27 cellular contexts compared by ENCODE assay signal in the genomic region with DNA sequence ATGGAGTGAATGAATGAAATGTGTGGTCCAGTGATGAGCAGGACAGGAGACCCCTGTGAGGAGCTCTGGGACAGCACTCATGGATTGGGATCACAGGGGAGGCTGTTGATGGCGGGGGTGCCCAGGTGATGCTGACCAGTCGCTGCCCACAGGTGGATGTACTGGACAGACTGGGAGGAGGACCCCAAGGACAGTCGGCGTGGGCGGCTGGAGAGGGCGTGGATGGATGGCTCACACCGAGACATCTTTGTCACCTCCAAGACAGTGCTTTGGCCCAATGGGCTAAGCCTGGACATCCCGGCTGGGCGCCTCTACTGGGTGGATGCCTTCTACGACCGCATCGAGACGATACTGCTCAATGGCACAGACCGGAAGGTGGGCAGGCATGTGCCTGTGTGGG. TPM values are rescaled to one million over a fixed set of nuclear protein-coding genes. Genes with fewer than 3 reads are reported as not detected.
"Had no signal": no experiment of that assay in that cellular context is flagged by ENCODE, and none has a peak within 500 bp of the region (broad histone marks: within the 10 kb centered on the region; RNA-seq: fewer than 3 reads in every experiment).

No MANE protein-coding gene starts in this region.

- H3K27ac Mint-ChIP-seq: endodermal cell, memory B cell, type B pancreatic cell had no signal

- ATAC-seq: left cardiac atrium; lower lobe of right lung; stimulated activated naive CD8-positive, alpha-beta T cell treated with anti-CD3 and anti-CD28 coated beads, Interleukin-15, Interleukin-2, amounts not matched to agents 100 U/mL and 50 U/mL, for 24 hours had no signal

- H3K9me3 Mint-ChIP-seq: endodermal cell, nephron, type B pancreatic cell had no signal

- H3K4me1 Mint-ChIP-seq: endodermal cell had no signal

- FAIRE-seq: endothelial cell of umbilical vein, kidney, small intestine had no signal

- H3K9me3 ChIP-seq: colonic mucosa, left ventricle myocardium inferior, lower lobe of right lung, neutrophil, suprapubic skin, thyroid gland, uterus had no signal

- H3K4me3 Mint-ChIP-seq: endodermal cell, memory B cell, nephron, type B pancreatic cell had no signal

- H3K36me3 Mint-ChIP-seq: naive B cell had no signal

- H3K27ac ChIP-seq: colonic mucosa, hepatocyte, left ventricle myocardium inferior, lower lobe of right lung, neutrophil, suprapubic skin, thyroid gland, uterus had no signal

- H3K4me1 ChIP-seq: colonic mucosa, thyroid gland, uterus had no signal

- H3K27me3 Mint-ChIP-seq: type B pancreatic cell had no signal

- H3K36me3 ChIP-seq: colonic mucosa, neutrophil, uterus had no signal

- DNase-seq: colonic mucosa; effector CD4-positive, alpha-beta T cell; endodermal cell; erythroblast; foreskin melanocyte; head of caudate nucleus; kidney; left cardiac atrium; left ventricle myocardium inferior; lower lobe of right lung; naive B cell; posterior cingulate gyrus; small intestine; stimulated activated CD4-positive, alpha-beta T cell treated with anti-CD3 and anti-CD28 coated beads, Interleukin-2, amount 100 ng/mL, for 48 hours; stimulated activated naive CD8-positive, alpha-beta T cell treated with anti-CD3 and anti-CD28 coated beads, Interleukin-15, Interleukin-2, amounts not matched to agents 100 U/mL and 50 U/mL, for 24 hours; thyroid gland; uterus had no signal

- H3K4me3 ChIP-seq: colonic mucosa, hepatocyte, left ventricle myocardium inferior, lower lobe of right lung, suprapubic skin, thyroid gland, uterus had no signal

- H3K27me3 ChIP-seq: colonic mucosa, hepatocyte, suprapubic skin, thyroid gland, uterus had no signal

RNA-seq across cellular contexts. Expression of gene LRP1-AS, which starts 13.3 kb away (rescaled TPM):
- total RNA-seq: colonic mucosa, dermis microvascular lymphatic vessel endothelial cell, endodermal cell, endothelial cell of umbilical vein, hepatocyte, kidney, left cardiac atrium, left ventricle myocardium inferior, lower lobe of right lung, osteocyte, pulmonary artery endothelial cell, suprapubic skin, thyroid gland, uterus had no signal
- polyA plus RNA-seq: endothelial cell of umbilical vein had no signal

RNA-seq across cellular contexts. Expression of gene NXPH4, which starts 55.9 kb away (rescaled TPM):
- total RNA-seq: endothelial cell of umbilical vein, lower lobe of right lung had no signal
